In genomic region chr2:62197609-62198236, GRCh38 we compare ENCODE assay signal across 8 cellular contexts. TPM values are rescaled to one million over a fixed set of nuclear protein-coding genes. Genes with fewer than 3 reads are reported as not detected.
DNase-seq lines count a peak whose midpoint lies in the region; TF ChIP-seq lines count a peak whose summit lies in the region.

No MANE protein-coding gene starts in this region.

- DNase-seq in HuH-7.5 (ENCODE audit: low spot score), result peak; percentile 32
- peak; percentile 39 for DNase-seq in activated T-cell treated with anti-CD3 and anti-CD28 coated beads, Interleukin-2, amount 50 U/mL, for 1 hour
- peak in 1 of 2 donors; percentile 48 for DNase-seq in foreskin fibroblast
- peak; percentile 92 for DNase-seq in neural progenitor cell (ENCODE audit: low spot score)
- DNase-seq in HCEC 1CT, result no peak
- DNase-seq in NCI-H510A (lab: John Stamatoyannopoulos, UW), result no peak
- no peak for DNase-seq in dedifferentiated amniotic fluid mesenchymal stem cell (ENCODE audit: extremely low spot score)

- H3K27me3 ChIP-seq in BLaER1 treated with 17β-estradiol and CSF1 and Interleukin-3, amounts not matched to agents 10 nM and 100 nM, result no peaks in the 10 kb centered on the region
- H3K27me3 ChIP-seq in neural progenitor cell, result no peaks in the 10 kb centered on the region

- H3K27ac Mint-ChIP-seq in neural progenitor cell, result no peak overlapping the region

- H3K79me2 ChIP-seq in neural progenitor cell (ENCODE audit: low read depth), result peaks cover 66% of the 10 kb centered on the region

- 0 out of 22 replicates have a peak, but pooled peaks cover 0 to 5% (median 0%) of the 10 kb centered on the region in 11 experiments for H3K36me3 ChIP-seq in BLaER1 treated with 17β-estradiol and CSF1 and Interleukin-3, amounts not matched to agents 10 nM and 100 nM
- no peaks in the 10 kb centered on the region for H3K36me3 ChIP-seq in neural progenitor cell

- peaks cover 50 to 66% (median 62%) of the 10 kb centered on the region in 11 experiments for H4K20me1 ChIP-seq in BLaER1 treated with 17β-estradiol and CSF1 and Interleukin-3, amounts not matched to agents 10 nM and 100 nM
- peaks cover 64% of the 10 kb centered on the region for H4K20me1 ChIP-seq in neural progenitor cell (ENCODE audit: low read depth)

- H3K9ac ChIP-seq in BLaER1 treated with 17β-estradiol and CSF1 and Interleukin-3, amounts not matched to agents 10 nM and 100 nM, result peak overlapping the region; percentile 88 to 98 (median 92)
- no peak overlapping the region for H3K9ac ChIP-seq in neural progenitor cell

- H3F3A ChIP-seq in neural progenitor cell (ENCODE audit: low read depth), result peaks cover 41% of the 10 kb centered on the region

- H3K27me3 Mint-ChIP-seq in neural progenitor cell (ENCODE audit: insufficient read depth, low read depth), result peaks cover 3% of the 10 kb centered on the region

- H3K4me3 ChIP-seq in BLaER1 treated with 17β-estradiol and CSF1 and Interleukin-3, amounts not matched to agents 10 nM and 100 nM, result peak overlapping the region; percentile 90 to 99 (median 98)
- H3K4me3 ChIP-seq in foreskin fibroblast (ENCODE audit: low read depth in 1 of 2, low read length in 2 of 2) (peak overlapping the region; percentile 80 to 82), neural progenitor cell (peak overlapping the region; percentile 98)

- peak overlapping the region; percentile 92 for H3K4me3 Mint-ChIP-seq in neural progenitor cell

- peaks cover 19% of the 10 kb centered on the region for H3K4me1 Mint-ChIP-seq in neural progenitor cell

- H3K9me3 ChIP-seq in BLaER1 treated with 17β-estradiol and CSF1 and Interleukin-3, amounts not matched to agents 10 nM and 100 nM (replicated peaks in 1 of 11), result no peaks in the 10 kb centered on the region
- H3K9me3 ChIP-seq in neural progenitor cell (ENCODE audit: low read depth), result no peaks in the 10 kb centered on the region

- peak overlapping the region; percentile 52 to 92 (median 85); a peak in 21 of 22 replicates for H3K27ac ChIP-seq in BLaER1 treated with 17β-estradiol and CSF1 and Interleukin-3, amounts not matched to agents 10 nM and 100 nM
- peak overlapping the region; percentile 66 for H3K27ac ChIP-seq in neural progenitor cell

- H3K36me3 Mint-ChIP-seq in neural progenitor cell, result no peaks in the 10 kb centered on the region

- H2AFZ ChIP-seq in neural progenitor cell (replicated peaks), result no peak overlapping the region

- peak overlapping the region; percentile 84 to 99 (median 87) for H3K4me2 ChIP-seq in BLaER1 treated with 17β-estradiol and CSF1 and Interleukin-3, amounts not matched to agents 10 nM and 100 nM
- peak overlapping the region; percentile 80 for H3K4me2 ChIP-seq in neural progenitor cell

- no peak for TF ChIP-seq CTCF in foreskin fibroblast (IDR thresholded peaks at IDR 0.05; ENCODE audit: low read depth, low read length)
- TF ChIP-seq CTCF in neural progenitor cell (IDR thresholded peaks at IDR 0.05), result no peak

- H3K9me3 Mint-ChIP-seq in neural progenitor cell, result no peaks in the 10 kb centered on the region

- H3K4me1 ChIP-seq in BLaER1 treated with 17β-estradiol and CSF1 and Interleukin-3, amounts not matched to agents 10 nM and 100 nM, result peaks cover 66 to 79% (median 75%) of the 10 kb centered on the region in 10 experiments
- H3K4me1 ChIP-seq in neural progenitor cell, result peaks cover 46% of the 10 kb centered on the region

RNA-seq across cellular contexts. Expression of gene B3GNT2, which starts 1.8 kb away (rescaled TPM):
- total RNA-seq in neural progenitor cell (ENCODE audit: low replicate concordance), result 51.9 and 73.2 TPM in 2 replicates

Comparison
In these comparisons a context has a peak if more than half of its experiments do, and no peak if none do; other contexts are left out.
1. DNase-seq: peak in HuH-7.5 (single experiment), activated T-cell treated with anti-CD3 and anti-CD28 coated beads, Interleukin-2, amount 50 U/mL, for 1 hour (single experiment) and neural progenitor cell (single experiment); none in HCEC 1CT (single experiment), NCI-H510A (single experiment) and dedifferentiated amniotic fluid mesenchymal stem cell (single experiment).
2. Peak in every context shown above with its lines, with median percentiles within 50 percentile points of each other: H3K4me3 ChIP-seq.